24 cellular contexts compared by ENCODE assay signal in genomic region chr13:63279136-63279535, GRCh38.
"Had no signal": no experiment of that assay in that cellular context is flagged by ENCODE, and none has a peak within 500 bp of the region (broad histone marks: within the 10 kb centered on the region; RNA-seq: fewer than 3 reads in every experiment).

No MANE protein-coding gene starts in this region.

- H3K27me3 Mint-ChIP-seq: activated CD4-positive, alpha-beta T cell treated with anti-CD3 and anti-CD28 coated beads for 36 hours; activated CD8-positive, alpha-beta T cell treated with anti-CD3 and anti-CD28 coated beads for 36 hours; activated naive CD4-positive, alpha-beta T cell treated with anti-CD3 and anti-CD28 coated beads, Interleukin-2, amount 10 ng/mL, durations not matched to agents 7 days and 5 days; activated naive CD8-positive, alpha-beta T cell treated with anti-CD3 and anti-CD28 coated beads for 36 hours had no signal

- H3K4me3 ChIP-seq: cardiac muscle cell had no signal

- H3K36me3 ChIP-seq: brain microvascular endothelial cell, cardiac muscle cell, WERI-Rb-1 had no signal

- FAIRE-seq: colon had no signal

- H3K4me3 Mint-ChIP-seq: activated CD4-positive, alpha-beta T cell treated with anti-CD3 and anti-CD28 coated beads for 36 hours; activated CD8-positive, alpha-beta T cell treated with anti-CD3 and anti-CD28 coated beads for 36 hours; activated naive CD4-positive, alpha-beta T cell treated with anti-CD3 and anti-CD28 coated beads, Interleukin-2, amount 10 ng/mL, durations not matched to agents 7 days and 5 days; activated naive CD8-positive, alpha-beta T cell treated with anti-CD3 and anti-CD28 coated beads for 36 hours; activated T-cell treated with anti-CD3 and anti-CD28 coated beads, Interleukin-2, amount 50 U/mL, for 72 hours had no signal

- H3K9ac ChIP-seq: SK-N-SH had no signal

- H3K27ac ChIP-seq: brain microvascular endothelial cell, cardiac muscle cell, WERI-Rb-1 had no signal

- ATAC-seq: activated CD4-positive, alpha-beta T cell treated with anti-CD3 and anti-CD28 coated beads for 36 hours; activated CD8-positive, alpha-beta T cell treated with anti-CD3 and anti-CD28 coated beads for 36 hours; activated T-cell treated with anti-CD3 and anti-CD28 coated beads, Interleukin-2, amount 50 U/mL, for 72 hours had no signal

- DNase-seq: activated CD4-positive, alpha-beta T cell treated with anti-CD3 and anti-CD28 coated beads for 36 hours; activated CD4-positive, alpha-beta T cell treated with anti-CD3 and anti-CD28 coated beads, Interleukin-2, amount 50 U/mL, for 1 hour; activated CD8-positive, alpha-beta memory T cell treated with anti-CD3 and anti-CD28 coated beads, Interleukin-2, amount 50 U/mL, for 4 hours; activated CD8-positive, alpha-beta T cell treated with anti-CD3 and anti-CD28 coated beads for 36 hours; activated gamma-delta T cell treated with Interleukin-2 at 50 U/mL for 16 hours; activated naive CD4-positive, alpha-beta T cell treated with anti-CD3 and anti-CD28 coated beads, Interleukin-2, amount 10 ng/mL, durations not matched to agents 7 days and 5 days; activated naive CD8-positive, alpha-beta T cell treated with anti-CD3 and anti-CD28 coated beads for 36 hours; activated T-cell treated with anti-CD3 and anti-CD28 coated beads, Interleukin-2, amount 50 U/mL, for 72 hours; brain microvascular endothelial cell; Karpas-422; NCI-H1105; NCI-H1436; NCI-H1694 treated with DMSO at 0.1 percent for 48 hours; NCI-H2029 treated with DMSO at 0.1 percent for 48 hours; NCI-H510A treated with DMSO at 0.1 percent for 48 hours; NCI-H69; NK-92 treated with Interleukin-12 subunit alpha and Interleukin-12 subunit beta, amount 100 ng/mL, for 24 hours; SIG-M5; SK-N-SH; T-helper 1 cell; WERI-Rb-1 had no signal

- H3K27ac Mint-ChIP-seq: activated CD4-positive, alpha-beta T cell treated with anti-CD3 and anti-CD28 coated beads for 36 hours; activated CD8-positive, alpha-beta T cell treated with anti-CD3 and anti-CD28 coated beads for 36 hours; activated naive CD4-positive, alpha-beta T cell treated with anti-CD3 and anti-CD28 coated beads, Interleukin-2, amount 10 ng/mL, durations not matched to agents 7 days and 5 days; activated naive CD8-positive, alpha-beta T cell treated with anti-CD3 and anti-CD28 coated beads for 36 hours; activated T-cell treated with anti-CD3 and anti-CD28 coated beads, Interleukin-2, amount 50 U/mL, for 72 hours; activated T-helper 2 cell treated with anti-CD3 and anti-CD28 coated beads, Interferon-gamma antibody, Interleukin-2, Interleukin-4, amounts not matched to agents 10 μg/mL and 5 μg/mL and 100 μg/mL, durations not matched to agents 14 hours and 24 hours and 36 hours had no signal

- H3K36me3 Mint-ChIP-seq: activated naive CD4-positive, alpha-beta T cell treated with anti-CD3 and anti-CD28 coated beads, Interleukin-2, amount 10 ng/mL, durations not matched to agents 7 days and 5 days; activated naive CD8-positive, alpha-beta T cell treated with anti-CD3 and anti-CD28 coated beads for 36 hours had no signal

- H3K27me3 ChIP-seq: brain microvascular endothelial cell, cardiac muscle cell had no signal

- H3K9me3 ChIP-seq: SK-N-SH had no signal

- H3K4me1 Mint-ChIP-seq: activated CD4-positive, alpha-beta T cell treated with anti-CD3 and anti-CD28 coated beads for 36 hours; activated naive CD4-positive, alpha-beta T cell treated with anti-CD3 and anti-CD28 coated beads, Interleukin-2, amount 10 ng/mL, durations not matched to agents 7 days and 5 days; activated naive CD8-positive, alpha-beta T cell treated with anti-CD3 and anti-CD28 coated beads for 36 hours had no signal

- H3K4me2 ChIP-seq: SK-N-SH had no signal

- H3K9me2 ChIP-seq: SK-N-SH had no signal
